24 cellular contexts compared by ENCODE assay signal in the genomic region with DNA sequence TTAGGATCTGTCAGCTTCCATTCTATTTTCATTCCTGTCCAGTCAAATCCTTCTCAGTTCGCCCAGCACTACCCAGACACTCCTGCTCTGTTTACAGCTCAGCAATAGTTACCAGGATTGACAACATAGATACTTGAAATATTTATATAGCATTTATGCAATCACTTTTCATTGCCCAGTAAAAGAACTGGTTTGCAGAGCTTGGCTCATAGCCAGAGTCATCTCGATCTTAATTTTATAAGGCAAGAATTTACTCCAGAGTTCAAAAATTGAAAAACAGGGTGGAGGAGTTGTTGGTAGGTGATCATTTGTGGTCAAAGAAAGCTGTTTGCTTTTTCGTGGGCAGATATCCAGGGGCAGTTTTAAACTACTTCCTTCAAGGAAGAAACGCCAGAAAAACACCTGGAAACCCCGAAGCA. TPM values are rescaled to one million over a fixed set of nuclear protein-coding genes. Genes with fewer than 3 reads are reported as not detected.
DNase-seq lines count a peak whose midpoint lies in the region; ATAC-seq and TF ChIP-seq lines count a peak whose summit lies in the region.
"Had no signal": no experiment of that assay in that cellular context is flagged by ENCODE, and none has a peak within 500 bp of the region (broad histone marks: within the 10 kb centered on the region; RNA-seq: fewer than 3 reads in every experiment).

No MANE protein-coding gene starts in this region.

- ATAC-seq in upper lobe of left lung (ENCODE audit: low FRiP score in 2 of 2) (peak; percentile 44 to 77), HG03565 (IDR thresholded peaks at IDR 0.05; ENCODE audit: unreplicated experiment) (no peak), HG03469 (IDR thresholded peaks at IDR 0.05; ENCODE audit: unreplicated experiment) (no peak)
- ATAC-seq: natural killer cell, sciatic nerve had no signal

- 28 to 34% methylated on average over 5 of the region's 5 CpGs for whole genome bisulfite sequencing in upper lobe of left lung, 2 donors

- no peak overlapping the region for H3K27ac ChIP-seq in epithelial cell of prostate
- peak overlapping the region in 1 of 4 donors; percentile 20 for H3K27ac ChIP-seq in upper lobe of left lung
- H3K27ac ChIP-seq: uterus had no signal

- H3K4me1 ChIP-seq in upper lobe of left lung = peaks cover 0 to 5% (median 0%) of the 10 kb centered on the region in 4 donors
- H3K4me1 ChIP-seq: BE2C, uterus had no signal

- peak; percentile 39 for DNase-seq in SIG-M5 treated with dmso at 0.1 percent for 504 hours (lab: John Stamatoyannopoulos, UW; ENCODE audit: unreplicated experiment)
- no peak for DNase-seq in SIG-M5 (lab: John Stamatoyannopoulos, UW)
- peak; percentile 8 for DNase-seq in NCI-H510A (lab: John Stamatoyannopoulos, UW)
- peak; percentile 56 for DNase-seq in epithelial cell of prostate (ENCODE audit: low read depth, low spot score)
- no peak for DNase-seq in upper lobe of left lung
- no peak for DNase-seq in activated CD8-positive, alpha-beta memory T cell treated with anti-CD3 and anti-CD28 coated beads for 24 hours
- DNase-seq: activated CD4-positive, alpha-beta T cell treated with anti-CD3 and anti-CD28 coated beads, Interleukin-2, amount 50 U/mL, for 4 hours; activated effector memory CD4-positive, alpha-beta T cell treated with anti-CD3 and anti-CD28 coated beads, Interleukin-2, amount 50 U/mL, for 16 hours; BE2C; IMR-90; mesendoderm; natural killer cell; NCI-H1694 treated with DMSO at 0.1 percent for 48 hours; NK-92 treated with Interleukin-12 subunit alpha and Interleukin-12 subunit beta, amount 100 ng/mL, for 24 hours; uterus had no signal

- no peak overlapping the region for H3K4me3 ChIP-seq in upper lobe of left lung
- H3K4me3 ChIP-seq: uterus had no signal

- TF ChIP-seq CTCF in upper lobe of left lung (IDR thresholded peaks at IDR 0.05) = no peak

- no peak for TF ChIP-seq POLR2A in upper lobe of left lung (IDR thresholded peaks at IDR 0.05)

- H3K27me3 ChIP-seq in upper lobe of left lung = no peaks in the 10 kb centered on the region
- H3K27me3 ChIP-seq: BE2C, uterus had no signal

- no peak for TF ChIP-seq EP300 in upper lobe of left lung (IDR thresholded peaks at IDR 0.05)

- H3K36me3 ChIP-seq in upper lobe of left lung = no peaks in the 10 kb centered on the region
- H3K36me3 ChIP-seq: BE2C, uterus had no signal

- H3K9me3 ChIP-seq in upper lobe of left lung = no peaks in the 10 kb centered on the region
- H3K9me3 ChIP-seq: BE2C, uterus had no signal

RNA-seq across cellular contexts. Expression of gene BMP3, which starts 9.0 kb away (rescaled TPM):
- total RNA-seq in upper lobe of left lung = 10 to 100 TPM in 2 of 6 donors, 1 to 10 TPM in 4; 3.1 to 14.9 (median 9.1) TPM
- total RNA-seq: A673, chondrocyte, G401, H1, M059J, natural killer cell, osteocyte had no signal

Comparison
In these comparisons a context has a peak if more than half of its experiments do, and no peak if none do; other contexts are left out.
1. DNase-seq: peak in SIG-M5 treated with dmso at 0.1 percent for 504 hours (single experiment), NCI-H510A (single experiment) and epithelial cell of prostate (single experiment); none in SIG-M5 (single experiment), upper lobe of left lung (0 of 2) and activated CD8-positive, alpha-beta memory T cell treated with anti-CD3 and anti-CD28 coated beads for 24 hours (single experiment).
2. ATAC-seq: peak in upper lobe of left lung (2 of 2); none in HG03565 (single experiment) and HG03469 (single experiment).